ENCODE assay signal across 9 cellular contexts in the genomic region with DNA sequence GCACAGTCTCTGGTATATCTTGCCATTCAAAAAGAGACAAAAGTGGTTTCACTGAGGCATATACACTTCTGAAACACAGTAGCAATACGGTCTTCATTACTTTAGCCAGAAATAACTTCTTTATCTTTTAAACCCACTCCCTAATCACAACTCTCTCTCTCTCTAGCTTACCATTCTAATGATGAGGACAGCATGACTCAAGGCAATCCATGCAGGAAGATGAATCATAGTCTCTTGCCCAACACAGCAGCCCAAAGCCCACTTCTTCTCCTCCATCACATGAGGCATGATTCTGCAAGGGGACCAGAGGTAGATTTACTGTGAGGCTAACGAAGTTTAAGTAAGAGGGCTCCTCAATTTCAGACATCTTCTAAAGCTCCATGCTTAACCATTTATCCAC.
A peak's percentile ranks its signal among the peaks of the same experiment; 100 is the strongest.
DNase-seq lines count a peak whose midpoint lies in the region; ATAC-seq and TF ChIP-seq lines count a peak whose summit lies in the region.
"Had no signal": no experiment of that assay in that cellular context is flagged by ENCODE, and none has a peak within 500 bp of the region (broad histone marks: within the 10 kb centered on the region; RNA-seq: fewer than 3 reads in every experiment).

No MANE protein-coding gene starts in this region.

- DNase-seq in SKM-1 treated with dmso at 0.1 percent for 144 hours (lab: John Stamatoyannopoulos, UW; ENCODE audit: unreplicated experiment) (peak; percentile 58), SKM-1 (lab: John Stamatoyannopoulos, UW; ENCODE audit: unreplicated experiment) (no peak), RKO (ENCODE audit: low spot score) (peak; percentile 67), fibroblast of lung (ENCODE audit: low read depth in 2 of 2) (peak; percentile 93 to 98), gastrocnemius medialis (no peak), NCI-H748 (lab: John Stamatoyannopoulos, UW; ENCODE audit: unreplicated experiment) (no peak), NCI-H187 (lab: John Stamatoyannopoulos, UW) (no peak)
- DNase-seq in stimulated activated naive CD8-positive, alpha-beta T cell treated with anti-CD3 and anti-CD28 coated beads, Interleukin-15, Interleukin-2, amounts not matched to agents 100 U/mL and 50 U/mL, for 24 hours, result no peak
- DNase-seq: mucosa of descending colon had no signal

- H2AFZ ChIP-seq in fibroblast of lung (ENCODE audit: low read length), result no peak overlapping the region

- H3K27ac ChIP-seq in fibroblast of lung (ENCODE audit: insufficient read depth, low read length), result no peak overlapping the region
- no peak overlapping the region for H3K27ac ChIP-seq in gastrocnemius medialis

- H3K4me3 ChIP-seq in fibroblast of lung (replicated peaks in 1 of 4; ENCODE audit: control extremely low read depth in 1 of 4, insufficient read depth in 1 of 4, low read depth in 3 of 4, low read length in 4 of 4) (no peak overlapping the region), gastrocnemius medialis (no peak overlapping the region)
- H3K4me3 ChIP-seq: mucosa of descending colon had no signal

- intact Hi-C loops in gastrocnemius medialis (cut with DNase I; ENCODE audit: low total_unique reads), result no loop called here

- no peaks in the 10 kb centered on the region for H4K20me1 ChIP-seq in fibroblast of lung (ENCODE audit: control insufficient read depth, extremely low read depth, insufficient read depth, low read length)

- no peak overlapping the region for H3K9ac ChIP-seq in fibroblast of lung (ENCODE audit: insufficient read depth, low read length)

- no peaks in the 10 kb centered on the region for H3K27me3 ChIP-seq in fibroblast of lung (ENCODE audit: control insufficient read depth, insufficient read depth, low read length)
- no peaks in the 10 kb centered on the region for H3K27me3 ChIP-seq in gastrocnemius medialis

- no peak for TF ChIP-seq CTCF in fibroblast of lung (conservative IDR thresholded peaks at IDR 0.05 in 1 of 2, IDR thresholded peaks at IDR 0.05 in 1 of 2; ENCODE audit: low read depth in 1 of 2, low read length in 2 of 2)
- no peak for TF ChIP-seq CTCF in gastrocnemius medialis (IDR thresholded peaks at IDR 0.05 in 4 of 5, conservative IDR thresholded peaks at IDR 0.05 in 1 of 5)

- H3K36me3 ChIP-seq in fibroblast of lung (ENCODE audit: control insufficient read depth, insufficient read depth, low read length) (no peaks in the 10 kb centered on the region), gastrocnemius medialis (no peaks in the 10 kb centered on the region)

- no peaks in the 10 kb centered on the region for H3K79me2 ChIP-seq in fibroblast of lung (ENCODE audit: control insufficient read depth, insufficient read depth, low read length)

- in situ Hi-C loops in gastrocnemius medialis (cut with MboI; ENCODE audit: low sequenced_read_pairs in 4 of 4), result no loop called here

- no peak overlapping the region for H3K4me2 ChIP-seq in fibroblast of lung (ENCODE audit: extremely low read depth, insufficient read depth, low read length)

- H3K4me1 ChIP-seq in fibroblast of lung (ENCODE audit: control insufficient read depth, extremely low read depth, insufficient read depth, low read length), result peaks cover 3% of the 10 kb centered on the region
- H3K4me1 ChIP-seq in gastrocnemius medialis, result no peaks in the 10 kb centered on the region

- TF ChIP-seq POLR2A in gastrocnemius medialis (IDR thresholded peaks at IDR 0.05), result no peak

- H3K9me3 ChIP-seq in fibroblast of lung (ENCODE audit: control insufficient read depth, insufficient read depth, low read depth, low read length), result no peaks in the 10 kb centered on the region
- no peaks in the 10 kb centered on the region for H3K9me3 ChIP-seq in gastrocnemius medialis
- H3K9me3 ChIP-seq: mucosa of descending colon had no signal

- peak; percentile 72 for ATAC-seq in stimulated activated naive CD8-positive, alpha-beta T cell treated with anti-CD3 and anti-CD28 coated beads, Interleukin-15, Interleukin-2, amounts not matched to agents 100 U/mL and 50 U/mL, for 24 hours
- no peak for ATAC-seq in gastrocnemius medialis
- ATAC-seq: mucosa of descending colon had no signal

Comparison
In these comparisons a context has a peak if more than half of its experiments do, and no peak if none do; other contexts are left out.
1. DNase-seq: peak in SKM-1 treated with dmso at 0.1 percent for 144 hours (single experiment), RKO (single experiment) and fibroblast of lung (2 of 2); none in SKM-1 (single experiment), stimulated activated naive CD8-positive, alpha-beta T cell treated with anti-CD3 and anti-CD28 coated beads, Interleukin-15, Interleukin-2, amounts not matched to agents 100 U/mL and 50 U/mL, for 24 hours (single experiment), gastrocnemius medialis (0 of 2), NCI-H748 (single experiment) and NCI-H187 (0 of 2).